8 cellular contexts compared by ENCODE assay signal in genomic region chr6:47478233-47479155, GRCh38. TPM values are rescaled to one million over a fixed set of nuclear protein-coding genes. Genes with fewer than 3 reads are reported as not detected.
DNase-seq lines count a peak whose midpoint lies in the region; TF ChIP-seq lines count a peak whose summit lies in the region.

No MANE protein-coding gene starts in this region.

- peaks cover 39% of the 10 kb centered on the region for H3K4me1 Mint-ChIP-seq in activated naive CD8-positive, alpha-beta T cell treated with anti-CD3 and anti-CD28 coated beads for 36 hours

- peak; percentile 55 for DNase-seq in NCI-H2171 treated with DMSO at 0.1 percent for 48 hours (lab: John Stamatoyannopoulos, UW)
- DNase-seq in NCI-H2171 (lab: John Stamatoyannopoulos, UW), result no peak
- peak; percentile 30 for DNase-seq in H4 (ENCODE audit: low spot score)
- peak; percentile 63 for DNase-seq in NAMALWA (ENCODE audit: low spot score)
- no peak for DNase-seq in activated naive CD8-positive, alpha-beta T cell treated with anti-CD3 and anti-CD28 coated beads for 36 hours
- DNase-seq in hepatic stellate cell (ENCODE audit: low spot score), result peak; percentile 34
- no peak for DNase-seq in retinal pigment epithelial cell (ENCODE audit: low read depth)
- DNase-seq in UCSD-AML1 (lab: John Stamatoyannopoulos, UW; ENCODE audit: unreplicated experiment), result no peak

- no peaks in the 10 kb centered on the region for H3K9me3 Mint-ChIP-seq in activated naive CD8-positive, alpha-beta T cell treated with anti-CD3 and anti-CD28 coated beads for 36 hours

- H3K27ac Mint-ChIP-seq in activated naive CD8-positive, alpha-beta T cell treated with anti-CD3 and anti-CD28 coated beads for 36 hours, result peak overlapping the region; percentile 96

- H3K4me3 Mint-ChIP-seq in activated naive CD8-positive, alpha-beta T cell treated with anti-CD3 and anti-CD28 coated beads for 36 hours, result peak overlapping the region; percentile 99

- no peaks in the 10 kb centered on the region for H3K27me3 Mint-ChIP-seq in activated naive CD8-positive, alpha-beta T cell treated with anti-CD3 and anti-CD28 coated beads for 36 hours

- TF ChIP-seq CTCF in retinal pigment epithelial cell (conservative IDR thresholded peaks at IDR 0.05; ENCODE audit: low read depth, low read length), result no peak

- peak overlapping the region; percentile 92 for H3K4me3 ChIP-seq in retinal pigment epithelial cell (ENCODE audit: low read length)

- H3K36me3 Mint-ChIP-seq in activated naive CD8-positive, alpha-beta T cell treated with anti-CD3 and anti-CD28 coated beads for 36 hours, result peaks cover 2% of the 10 kb centered on the region

RNA-seq across cellular contexts. Expression of gene CD2AP, which starts 0.9 kb away (rescaled TPM):
- total RNA-seq in H4 (2014; rRNA removed; shearing (Covaris generic)), result 19.3 and 27.1 TPM in 2 replicates
- 10 to 100 TPM; 35.0 to 35.7 TPM for total RNA-seq in activated naive CD8-positive, alpha-beta T cell treated with anti-CD3 and anti-CD28 coated beads for 36 hours

Comparison
In these comparisons a context has a peak if more than half of its experiments do, and no peak if none do; other contexts are left out.
1. DNase-seq: peak in NCI-H2171 treated with DMSO at 0.1 percent for 48 hours (single experiment), H4 (single experiment), NAMALWA (single experiment) and hepatic stellate cell (single experiment); none in NCI-H2171 (single experiment), activated naive CD8-positive, alpha-beta T cell treated with anti-CD3 and anti-CD28 coated beads for 36 hours (single experiment), retinal pigment epithelial cell (single experiment) and UCSD-AML1 (single experiment).